7 cellular contexts compared by ENCODE assay signal in the genomic region with DNA sequence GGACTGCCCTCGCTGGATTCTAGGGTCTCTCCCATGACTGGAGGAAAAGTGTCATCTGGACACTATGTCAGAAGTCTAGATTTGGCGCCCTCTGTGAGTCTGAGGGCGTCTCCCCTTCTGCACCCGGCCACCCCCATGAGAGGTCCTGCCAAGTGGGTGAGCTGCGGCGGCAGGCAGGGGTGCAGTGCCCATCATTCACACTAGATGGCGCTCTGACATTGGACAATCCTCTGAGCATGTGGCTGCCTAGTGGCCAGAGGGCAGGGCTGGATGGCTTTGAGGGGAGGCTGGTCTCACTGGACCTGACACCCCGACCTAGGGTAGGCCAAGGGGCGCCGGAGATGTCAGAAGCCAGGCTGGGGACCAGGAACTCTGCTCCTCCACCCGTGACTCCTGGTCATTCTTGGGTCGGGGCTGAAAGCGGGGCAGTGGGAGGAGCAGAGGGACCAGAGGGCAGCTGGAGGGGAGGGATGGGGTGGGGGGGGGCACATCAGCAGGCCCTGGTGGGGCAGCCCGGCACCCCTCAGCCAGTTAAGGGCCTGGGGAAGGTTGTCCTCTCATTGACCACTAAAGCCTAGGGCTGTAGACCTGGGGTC. TPM values are rescaled to one million over a fixed set of nuclear protein-coding genes. Genes with fewer than 3 reads are reported as not detected.
DNase-seq lines count a peak whose midpoint lies in the region; ATAC-seq, FAIRE-seq and TF ChIP-seq lines count a peak whose summit lies in the region.

No MANE protein-coding gene starts in this region.

- H3K27ac ChIP-seq in smooth muscle cell (ENCODE audit: low read depth) = no peak overlapping the region

- in situ Hi-C loops in astrocyte of the cerebellum (cut with HindIII; ENCODE audit: low sequenced_read_pairs) = loop anchor here (25.0 kb wide), 1 partner anchor 433 kb away; no protein-coding TSS in a partner anchor

- ATAC-seq in GM18861 (IDR thresholded peaks at IDR 0.05; ENCODE audit: unreplicated experiment) = no peak

- WGBS in smooth muscle cell (ENCODE audit: low lambda C conversion rate) = 17% methylated on average over 13 of the region's 14 CpGs

- no peaks in the 10 kb centered on the region for H3K36me3 ChIP-seq in smooth muscle cell (ENCODE audit: low read depth)

- no peaks in the 10 kb centered on the region for H3K9me3 ChIP-seq in smooth muscle cell (replicated peaks; ENCODE audit: low read depth)

- H3K9ac ChIP-seq in smooth muscle cell (ENCODE audit: low read depth) = no peak overlapping the region

- no peaks in the 10 kb centered on the region for H3F3A ChIP-seq in smooth muscle cell (ENCODE audit: low read depth)

- peaks cover 31% of the 10 kb centered on the region for H3K27me3 ChIP-seq in smooth muscle cell (ENCODE audit: low read depth)

- H3K79me2 ChIP-seq in smooth muscle cell (ENCODE audit: low read depth) = no peaks in the 10 kb centered on the region

- DNase-seq in GM18507 (ENCODE audit: extremely low spot score, insufficient read length, low read depth) (peak; percentile 69), NCI-H1694 treated with DMSO at 0.1 percent for 48 hours (lab: John Stamatoyannopoulos, UW) (peak; percentile 23), T1000 (lab: John Stamatoyannopoulos, UW) (peak; percentile 67), astrocyte of the cerebellum (ENCODE audit: low read depth) (peak; percentile 31), hippocampal formation (lab: John Stamatoyannopoulos, UW) (peak; percentile 6 to 62), smooth muscle cell (lab: John Stamatoyannopoulos, UW; ENCODE audit: unreplicated experiment) (peak; percentile 69)

- TF ChIP-seq CTCF in astrocyte of the cerebellum (IDR thresholded peaks at IDR 0.05; ENCODE audit: low read depth, low read length, missing control alignments) = peak; percentile 95
- TF ChIP-seq CTCF in smooth muscle cell (IDR thresholded peaks at IDR 0.05; ENCODE audit: borderline replicate concordance, insufficient read depth, poor library complexity, severe bottlenecking) = peak; percentile 98

- no peak overlapping the region for H2AFZ ChIP-seq in smooth muscle cell (ENCODE audit: low read depth)

- H3K4me3 ChIP-seq in astrocyte of the cerebellum (ENCODE audit: low read depth, low read length) (no peak overlapping the region), smooth muscle cell (no peak overlapping the region)

- H3K4me1 ChIP-seq in smooth muscle cell (ENCODE audit: low read depth) = peaks cover 15% of the 10 kb centered on the region

- no peaks in the 10 kb centered on the region for H4K20me1 ChIP-seq in smooth muscle cell (ENCODE audit: low read depth)

- FAIRE-seq in GM18507 (lab: Jason Lieb, UNC) = no peak

- H3K4me2 ChIP-seq in smooth muscle cell = no peak overlapping the region

RNA-seq across cellular contexts. Expression of a gene that starts 28.0 kb away (rescaled TPM):
- 1.7 and 2.9 TPM in 2 replicates for total RNA-seq in smooth muscle cell
- 2.2 and 2.8 TPM in 2 replicates for polyA plus RNA-seq in smooth muscle cell

RNA-seq across cellular contexts. Expression of a gene that starts 37.7 kb away (rescaled TPM):
- 2.9 and 3.1 TPM in 2 replicates for total RNA-seq in smooth muscle cell
- polyA plus RNA-seq in smooth muscle cell = 9.4 and 12.2 TPM in 2 replicates
